In genomic region chr2:208047840-208048239, GRCh38 we compare ENCODE assay signal across 1 cellular context.
TF ChIP-seq lines count a peak whose summit lies in the region.

No MANE protein-coding gene starts in this region.

TF ChIP-seq in HepG2, 621 proteins besides CTCF, POLR2A, EP300 and RAD21:
- TF ChIP-seq AKAP8 (CRISPR knock-in tag; IDR thresholded peaks at IDR 0.05): no peak
- TF ChIP-seq, protein P1, sequence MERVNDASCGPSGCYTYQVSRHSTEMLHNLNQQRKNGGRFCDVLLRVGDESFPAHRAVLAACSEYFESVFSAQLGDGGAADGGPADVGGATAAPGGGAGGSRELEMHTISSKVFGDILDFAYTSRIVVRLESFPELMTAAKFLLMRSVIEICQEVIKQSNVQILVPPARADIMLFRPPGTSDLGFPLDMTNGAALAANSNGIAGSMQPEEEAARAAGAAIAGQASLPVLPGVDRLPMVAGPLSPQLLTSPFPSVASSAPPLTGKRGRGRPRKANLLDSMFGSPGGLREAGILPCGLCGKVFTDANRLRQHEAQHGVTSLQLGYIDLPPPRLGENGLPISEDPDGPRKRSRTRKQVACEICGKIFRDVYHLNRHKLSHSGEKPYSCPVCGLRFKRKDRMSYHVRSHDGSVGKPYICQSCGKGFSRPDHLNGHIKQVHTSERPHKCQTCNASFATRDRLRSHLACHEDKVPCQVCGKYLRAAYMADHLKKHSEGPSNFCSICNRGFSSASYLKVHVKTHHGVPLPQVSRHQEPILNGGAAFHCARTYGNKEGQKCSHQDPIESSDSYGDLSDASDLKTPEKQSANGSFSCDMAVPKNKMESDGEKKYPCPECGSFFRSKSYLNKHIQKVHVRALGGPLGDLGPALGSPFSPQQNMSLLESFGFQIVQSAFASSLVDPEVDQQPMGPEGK (CRISPR knock-in tag; IDR thresholded peaks at IDR 0.05): no peak
- TF ChIP-seq NFRKB (IDR thresholded peaks at IDR 0.05): no peak
- no peak for TF ChIP-seq NR2F1 (CRISPR knock-in tag; IDR thresholded peaks at IDR 0.05)
- TF ChIP-seq HNRNPK (IDR thresholded peaks at IDR 0.05; ENCODE audit: low read depth, low read length, poor library complexity, severe bottlenecking): no peak
- no peak for TF ChIP-seq DR1 (CRISPR knock-in tag; IDR thresholded peaks at IDR 0.05)
- no peak for TF ChIP-seq ZNF318 (CRISPR knock-in tag; IDR thresholded peaks at IDR 0.05)
- no peak for TF ChIP-seq ZNF773 (CRISPR knock-in tag; IDR thresholded peaks at IDR 0.05; ENCODE audit: borderline replicate concordance)
- TF ChIP-seq TBP (CRISPR knock-in tag; IDR thresholded peaks at IDR 0.05): no peak
- no peak for TF ChIP-seq SALL2 (CRISPR knock-in tag; IDR thresholded peaks at IDR 0.05)
- no peak for TF ChIP-seq HMG20B (CRISPR knock-in tag; conservative IDR thresholded peaks at IDR 0.05)
- TF ChIP-seq, protein P2, sequence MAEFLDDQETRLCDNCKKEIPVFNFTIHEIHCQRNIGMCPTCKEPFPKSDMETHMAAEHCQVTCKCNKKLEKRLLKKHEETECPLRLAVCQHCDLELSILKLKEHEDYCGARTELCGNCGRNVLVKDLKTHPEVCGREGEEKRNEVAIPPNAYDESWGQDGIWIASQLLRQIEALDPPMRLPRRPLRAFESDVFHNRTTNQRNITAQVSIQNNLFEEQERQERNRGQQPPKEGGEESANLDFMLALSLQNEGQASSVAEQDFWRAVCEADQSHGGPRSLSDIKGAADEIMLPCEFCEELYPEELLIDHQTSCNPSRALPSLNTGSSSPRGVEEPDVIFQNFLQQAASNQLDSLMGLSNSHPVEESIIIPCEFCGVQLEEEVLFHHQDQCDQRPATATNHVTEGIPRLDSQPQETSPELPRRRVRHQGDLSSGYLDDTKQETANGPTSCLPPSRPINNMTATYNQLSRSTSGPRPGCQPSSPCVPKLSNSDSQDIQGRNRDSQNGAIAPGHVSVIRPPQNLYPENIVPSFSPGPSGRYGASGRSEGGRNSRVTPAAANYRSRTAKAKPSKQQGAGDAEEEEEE (CRISPR knock-in tag; IDR thresholded peaks at IDR 0.05; ENCODE audit: borderline replicate concordance): no peak
- TF ChIP-seq RXRB (CRISPR knock-in tag; IDR thresholded peaks at IDR 0.05; ENCODE audit: borderline replicate concordance): no peak
- TF ChIP-seq HOXA9 (CRISPR knock-in tag; IDR thresholded peaks at IDR 0.05; ENCODE audit: borderline replicate concordance): no peak
- no peak for TF ChIP-seq ZNF709 (CRISPR knock-in tag; IDR thresholded peaks at IDR 0.05)
- TF ChIP-seq ZNF552 (CRISPR knock-in tag; IDR thresholded peaks at IDR 0.05; ENCODE audit: borderline replicate concordance): no peak
